In genomic region chr2:128735296-128735960, GRCh38 we compare ENCODE assay signal across 2 cellular contexts.
TF ChIP-seq lines count a peak whose summit lies in the region.

No MANE protein-coding gene starts in this region.

TF ChIP-seq in IMR-90, 13 proteins besides CTCF, POLR2A, EP300 and RAD21:
- TF ChIP-seq CEBPB (IDR thresholded peaks at IDR 0.05; ENCODE audit: low read depth, low read length) (peak; percentile 78), ELK1 (IDR thresholded peaks at IDR 0.05; ENCODE audit: borderline replicate concordance, low read depth, low read length) (no peak)

TF ChIP-seq in H1, 55 proteins besides CTCF, POLR2A, EP300 and RAD21:
- no peak for TF ChIP-seq TBP (IDR thresholded peaks at IDR 0.05; ENCODE audit: low read depth, low read length)
- TF ChIP-seq HDAC6 (IDR thresholded peaks at IDR 0.05; ENCODE audit: low read depth, low read length): no peak
- TF ChIP-seq CEBPB (IDR thresholded peaks at IDR 0.05; ENCODE audit: low read depth, low read length): 0 out of 2 replicates have a peak, but pooled peaks have one; percentile 44
- no peak for TF ChIP-seq CHD7 (IDR thresholded peaks at IDR 0.05; ENCODE audit: insufficient replicate concordance, low read length)
